ENCODE assay signal across 22 cellular contexts in the genomic region with DNA sequence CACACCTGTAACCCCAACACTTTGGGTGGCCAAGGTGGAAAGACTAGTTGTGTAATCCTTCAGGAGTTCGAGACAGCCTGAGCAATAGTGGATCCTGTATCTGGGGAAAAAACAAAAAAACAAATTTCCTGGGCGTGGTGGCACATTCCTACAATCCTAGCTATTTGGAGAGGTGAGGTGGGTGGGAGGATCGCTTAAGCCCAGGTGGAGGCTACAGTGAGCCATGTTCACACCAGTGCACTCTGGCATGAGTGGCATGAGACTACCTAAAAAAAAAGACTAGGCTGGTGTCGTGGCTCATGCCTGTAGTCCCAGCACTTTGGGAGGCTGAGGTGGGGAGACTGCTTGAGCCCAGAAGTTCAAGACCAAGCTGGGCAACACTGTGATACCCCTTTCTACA. TPM values are rescaled to one million over a fixed set of nuclear protein-coding genes. Genes with fewer than 3 reads are reported as not detected.
A peak's percentile ranks its signal among the peaks of the same experiment; 100 is the strongest.
DNase-seq lines count a peak whose midpoint lies in the region; ATAC-seq and TF ChIP-seq lines count a peak whose summit lies in the region.
"Had no signal": no experiment of that assay in that cellular context is flagged by ENCODE, and none has a peak within 500 bp of the region (broad histone marks: within the 10 kb centered on the region; RNA-seq: fewer than 3 reads in every experiment).

No MANE protein-coding gene starts in this region.

- no peaks in the 10 kb centered on the region for H3K27me3 Mint-ChIP-seq in CD8-positive, alpha-beta T cell (ENCODE audit: low read depth)
- no peaks in the 10 kb centered on the region for H3K27me3 Mint-ChIP-seq in naive thymus-derived CD8-positive, alpha-beta T cell
- H3K27me3 Mint-ChIP-seq: activated CD4-positive, alpha-beta T cell treated with anti-CD3 and anti-CD28 coated beads, Interleukin-2, amount 10 ng/mL, durations not matched to agents 24 days and 14 days; brain; effector memory CD8-positive, alpha-beta T cell; IgD-negative memory B cell had no signal

- H3K36me3 ChIP-seq in CD8-positive, alpha-beta T cell (ENCODE audit: insufficient read depth, low read length): peaks cover 42% of the 10 kb centered on the region

- no peak overlapping the region for H3K4me3 Mint-ChIP-seq in CD8-positive, alpha-beta T cell
- H3K4me3 Mint-ChIP-seq in naive thymus-derived CD8-positive, alpha-beta T cell: no peak overlapping the region
- H3K4me3 Mint-ChIP-seq: activated CD4-positive, alpha-beta T cell treated with anti-CD3 and anti-CD28 coated beads, Interleukin-2, amount 10 ng/mL, durations not matched to agents 24 days and 14 days; brain; effector memory CD8-positive, alpha-beta T cell; IgD-negative memory B cell; T-helper 2 cell treated with Interferon-gamma antibody and Interleukin-4, amounts not matched to agents 5 μg/mL and 100 μg/mL, for 36 hours had no signal

- H3K4me3 ChIP-seq in CD8-positive, alpha-beta T cell (ENCODE audit: low read depth, low read length): no peak overlapping the region
- H3K4me3 ChIP-seq: adrenal gland, gastrocnemius medialis, HAP-1, lung had no signal

- H3K4me1 Mint-ChIP-seq in CD8-positive, alpha-beta T cell (ENCODE audit: low read depth): peaks cover 43% of the 10 kb centered on the region
- peaks cover 8 to 49% (median 33%) of the 10 kb centered on the region in 4 donors for H3K4me1 Mint-ChIP-seq in naive thymus-derived CD8-positive, alpha-beta T cell

- peaks cover 10% of the 10 kb centered on the region for H3K4me1 ChIP-seq in CD8-positive, alpha-beta T cell (ENCODE audit: insufficient read depth, low read length)

- peak overlapping the region; percentile 57 for H3K27ac Mint-ChIP-seq in CD8-positive, alpha-beta T cell
- H3K27ac Mint-ChIP-seq in naive thymus-derived CD8-positive, alpha-beta T cell: peak overlapping the region in 6 of 10 donors; percentile 3 to 78 (median 41)
- H3K27ac Mint-ChIP-seq: activated CD4-positive, alpha-beta T cell treated with anti-CD3 and anti-CD28 coated beads, Interleukin-2, amount 10 ng/mL, durations not matched to agents 24 days and 14 days; brain; T-helper 2 cell treated with Interferon-gamma antibody and Interleukin-4, amounts not matched to agents 5 μg/mL and 100 μg/mL, for 36 hours had no signal

- intact Hi-C loops in CD8-positive, alpha-beta T cell (cut with DNase I, micrococcal nuclease): no loop called here

- H3K9me3 ChIP-seq in CD8-positive, alpha-beta T cell (ENCODE audit: low read length): no peaks in the 10 kb centered on the region
- H3K9me3 ChIP-seq: adrenal gland, gastrocnemius medialis, HAP-1 had no signal

- H3K9me3 Mint-ChIP-seq in CD8-positive, alpha-beta T cell: no peaks in the 10 kb centered on the region
- no peaks in the 10 kb centered on the region for H3K9me3 Mint-ChIP-seq in naive thymus-derived CD8-positive, alpha-beta T cell
- H3K9me3 Mint-ChIP-seq: activated CD4-positive, alpha-beta T cell treated with anti-CD3 and anti-CD28 coated beads, Interleukin-2, amount 10 ng/mL, durations not matched to agents 24 days and 14 days; brain; effector memory CD8-positive, alpha-beta T cell; IgD-negative memory B cell; T-helper 2 cell treated with Interferon-gamma antibody and Interleukin-4, amounts not matched to agents 5 μg/mL and 100 μg/mL, for 36 hours had no signal

- CTCF ChIA-PET in CD8-positive, alpha-beta T cell (lab: Charles Lee): interaction anchor here (1.2 kb wide), 1 partner anchor 15 kb away, joined by 3 read pairs; no protein-coding TSS in a partner anchor

- POLR2A ChIA-PET in CD8-positive, alpha-beta T cell (lab: Charles Lee): interaction anchor here (0.9 to 5.3 kb wide), 3 partner anchors 8 to 24 kb away, joined by 3 to 39 read pairs (median 4); partner anchors contain the start of gene PTGES3
- POLR2A ChIA-PET in naive thymus-derived CD8-positive, alpha-beta T cell (lab: Charles Lee): interaction anchor here (1.0 to 1.8 kb wide), 4 partner anchors 14 to 53 kb away, joined by 3 to 13 read pairs (median 4); partner anchors contain the start of gene PTGES3

- H3K27me3 ChIP-seq in CD8-positive, alpha-beta T cell (ENCODE audit: insufficient read depth, low read length): no peaks in the 10 kb centered on the region
- H3K27me3 ChIP-seq: adrenal gland, gastrocnemius medialis had no signal

- TF ChIP-seq RAD21 in Ishikawa (IDR thresholded peaks at IDR 0.05; ENCODE audit: low read depth): no peak

- peaks cover 68% of the 10 kb centered on the region for H3K36me3 Mint-ChIP-seq in CD8-positive, alpha-beta T cell
- H3K36me3 Mint-ChIP-seq in naive thymus-derived CD8-positive, alpha-beta T cell: peaks cover 4 to 78% (median 17%) of the 10 kb centered on the region in 3 donors

- TF ChIP-seq CTCF in CD8-positive, alpha-beta T cell (IDR thresholded peaks at IDR 0.05): no peak

- H3K27ac ChIP-seq in CD8-positive, alpha-beta T cell (ENCODE audit: low read depth, low read length): no peak overlapping the region
- H3K27ac ChIP-seq: C4-2B, gastrocnemius medialis had no signal

- TF ChIP-seq EP300 in Ishikawa (IDR thresholded peaks at IDR 0.05; ENCODE audit: borderline replicate concordance): no peak

- no peak for ATAC-seq in CD8-positive, alpha-beta T cell
- ATAC-seq in naive thymus-derived CD8-positive, alpha-beta T cell: no peak
- ATAC-seq in HG03439 (IDR thresholded peaks at IDR 0.05; ENCODE audit: unreplicated experiment): no peak
- ATAC-seq: effector memory CD8-positive, alpha-beta T cell; gastrocnemius medialis; Right ventricle myocardium inferior had no signal

- no peak for DNase-seq in CD8-positive, alpha-beta T cell
- DNase-seq in ecto neural progenitor cell (ENCODE audit: low spot score) (peak; percentile 15), hypothalamus (lab: John Stamatoyannopoulos, UW) (no peak)
- DNase-seq in naive thymus-derived CD8-positive, alpha-beta T cell: no peak
- no peak for DNase-seq in stimulated activated CD4-positive, alpha-beta T cell treated with anti-CD3 and anti-CD28 coated beads, Interleukin-2, amount 100 ng/mL, for 24 hours
- DNase-seq: activated CD4-positive, alpha-beta T cell treated with anti-CD3 and anti-CD28 coated beads, Interleukin-2, amount 10 ng/mL, durations not matched to agents 24 days and 14 days; activated gamma-delta T cell treated with Interleukin-2 at 50 U/mL for 16 hours; effector memory CD8-positive, alpha-beta T cell; gastrocnemius medialis; NCI-H1105 treated with DMSO at 0.1 percent for 48 hours; NCI-H2029; NCI-H82 had no signal

TF ChIP-seq in Ishikawa, 13 proteins besides CTCF, POLR2A, EP300 and RAD21:
- TF ChIP-seq CEBPB (IDR thresholded peaks at IDR 0.05): 0 out of 2 replicates have a peak, but pooled peaks have one; percentile 35
- no peak for TF ChIP-seq TAF1 (IDR thresholded peaks at IDR 0.05; ENCODE audit: low read depth)
- peak; percentile 74 for TF ChIP-seq TEAD4 (IDR thresholded peaks at IDR 0.05)
TF ChIP-seq in Ishikawa: peak in this region for 2.

RNA-seq across cellular contexts. Expression of gene PTGES3, which starts 17.2 kb away (rescaled TPM):
- 100 to 1,000 TPM; 148 to 154 TPM for total RNA-seq in CD8-positive, alpha-beta T cell
- total RNA-seq in naive thymus-derived CD8-positive, alpha-beta T cell: 100 to 1,000 TPM; 179 to 197 TPM
- 100 to 1,000 TPM; 229 to 236 (median 234) TPM for polyA plus RNA-seq in naive thymus-derived CD8-positive, alpha-beta T cell

RNA-seq across cellular contexts. Expression of gene ATP5F1B, which starts 25.1 kb away (rescaled TPM):
- total RNA-seq in CD8-positive, alpha-beta T cell: 100 to 1,000 TPM; 417 to 429 TPM
- total RNA-seq in naive thymus-derived CD8-positive, alpha-beta T cell: 100 to 1,000 TPM; 269 to 285 TPM
- polyA plus RNA-seq in naive thymus-derived CD8-positive, alpha-beta T cell: 100 to 1,000 TPM; 724 to 879 (median 771) TPM

RNA-seq across cellular contexts. Expression of gene BAZ2A, which starts 40.7 kb away (rescaled TPM):
- total RNA-seq in CD8-positive, alpha-beta T cell: 100 to 1,000 TPM; 197 to 198 TPM
- 100 to 1,000 TPM; 198 to 202 TPM for total RNA-seq in naive thymus-derived CD8-positive, alpha-beta T cell
- 10 to 100 TPM; 14.3 to 29.5 (median 24.1) TPM for polyA plus RNA-seq in naive thymus-derived CD8-positive, alpha-beta T cell

RNA-seq across cellular contexts. Expression of gene NACA, which starts 54.3 kb away (rescaled TPM):
- total RNA-seq in CD8-positive, alpha-beta T cell: 1,000 to 10,000 TPM; 1,373 to 1,407 TPM
- total RNA-seq in naive thymus-derived CD8-positive, alpha-beta T cell: 1,000 to 10,000 TPM; 1,471 to 1,474 TPM
- 1,000 to 10,000 TPM; 1,330 to 1,441 (median 1,344) TPM for polyA plus RNA-seq in naive thymus-derived CD8-positive, alpha-beta T cell
